In the genomic region with DNA sequence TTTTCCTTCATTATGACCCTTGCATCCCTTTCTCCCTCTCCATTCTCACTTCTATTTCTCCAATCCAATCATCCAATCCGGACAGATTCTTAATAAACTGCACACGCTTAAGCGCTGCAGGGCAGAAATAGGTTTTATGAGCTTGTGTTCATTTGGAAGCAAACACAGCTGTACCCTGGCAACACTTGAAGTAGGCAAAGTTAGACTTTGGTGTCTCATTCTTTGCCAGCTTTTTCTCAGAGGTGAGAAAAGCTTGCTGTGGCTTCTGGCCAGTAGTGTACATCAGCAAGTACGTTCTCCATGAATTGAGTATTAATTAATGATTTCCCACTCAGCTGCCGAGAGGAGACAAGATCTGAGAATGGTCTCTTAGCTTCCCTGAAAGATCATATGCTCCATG, we compare ENCODE assay signal across 23 cellular contexts.
"Had no signal": no experiment of that assay in that cellular context is flagged by ENCODE, and none has a peak within 500 bp of the region (broad histone marks: within the 10 kb centered on the region; RNA-seq: fewer than 3 reads in every experiment).

No MANE protein-coding gene starts in this region.

- H3K36me3 ChIP-seq: SJSA1 had no signal

- H3K4me1 ChIP-seq: SJSA1 had no signal

- DNase-seq: IMR-90, Karpas-422, KG1, MV-4-11, NCI-H1048, NCI-H1105, NCI-H1417, NCI-H1436 treated with DMSO at 0.1 percent for 48 hours, NCI-H1694, NCI-H187 treated with DMSO at 0.1 percent for 48 hours, NCI-H2029 treated with DMSO at 0.1 percent for 48 hours, NCI-H2171 treated with DMSO at 0.1 percent for 48 hours, NCI-H345, NCI-H446 treated with DMSO at 0.1 percent for 48 hours, NCI-H524, NCI-H526 treated with DMSO at 0.1 percent for 48 hours, NCI-H748 treated with DMSO at 0.1 percent for 48 hours, Right ventricle myocardium superior, RPMI8226, SIG-M5 had no signal

- H3K27me3 ChIP-seq: SJSA1 had no signal

- H3K27ac ChIP-seq: SJSA1, SK-N-MC had no signal

- H3K4me3 ChIP-seq: SJSA1, SK-N-MC had no signal

- H3K9me3 ChIP-seq: SJSA1 had no signal

- ATAC-seq: HepG2 had no signal
